Comparison of ENCODE assay signal across 25 cellular contexts in the genomic region with DNA sequence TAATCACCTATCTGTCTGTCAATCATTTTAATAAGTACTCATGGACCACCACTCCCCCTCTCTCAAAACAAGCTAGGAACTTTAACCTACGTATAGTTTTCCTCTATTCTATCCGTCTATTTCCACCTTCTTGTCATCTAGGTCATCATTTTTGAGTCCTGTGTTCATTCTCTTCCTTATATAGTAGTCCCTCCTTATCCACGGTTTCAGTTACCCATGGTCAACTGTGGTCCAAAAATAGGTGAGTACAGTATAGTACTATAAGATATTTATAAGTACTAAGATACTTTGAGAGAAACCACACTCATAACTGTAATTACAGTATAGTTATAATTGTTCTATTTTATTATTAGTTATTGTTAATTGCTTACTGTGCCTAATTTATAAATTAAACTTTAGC.
"Had no signal": no experiment of that assay in that cellular context is flagged by ENCODE, and none has a peak within 500 bp of the region (broad histone marks: within the 10 kb centered on the region; RNA-seq: fewer than 3 reads in every experiment).

No MANE protein-coding gene starts in this region.

- H3K27ac Mint-ChIP-seq: effector memory CD8-positive, alpha-beta T cell; immature natural killer cell; stimulated activated naive B cell treated with anti-CD40 and anti-IgM and Interleukin-4, amounts not matched to agents 10 μg/mL and 1 μg/mL and 100 μg/mL, for 72 hours; stimulated activated naive CD8-positive, alpha-beta T cell treated with anti-CD3 and anti-CD28 coated beads, Interleukin-15, Interleukin-2, amounts not matched to agents 100 ng/mL and 50 ng/mL, for 24 hours had no signal

- FAIRE-seq: endometrium, urothelium cell line had no signal

- H3K4me3 Mint-ChIP-seq: effector memory CD8-positive, alpha-beta T cell; immature natural killer cell; stimulated activated naive B cell treated with anti-CD40 and anti-IgM and Interleukin-4, amounts not matched to agents 10 μg/mL and 1 μg/mL and 100 μg/mL, for 72 hours; stimulated activated naive CD8-positive, alpha-beta T cell treated with anti-CD3 and anti-CD28 coated beads, Interleukin-15, Interleukin-2, amounts not matched to agents 100 ng/mL and 50 ng/mL, for 24 hours had no signal

- H3K9me3 Mint-ChIP-seq: effector memory CD8-positive, alpha-beta T cell; immature natural killer cell; naive thymus-derived CD4-positive, alpha-beta T cell; nephron; stimulated activated naive B cell treated with anti-CD40 and anti-IgM and Interleukin-4, amounts not matched to agents 10 μg/mL and 1 μg/mL and 100 μg/mL, for 72 hours; stimulated activated naive CD8-positive, alpha-beta T cell treated with anti-CD3 and anti-CD28 coated beads, Interleukin-15, Interleukin-2, amounts not matched to agents 100 ng/mL and 50 ng/mL, for 24 hours had no signal

- DNase-seq: cortex of kidney; effector memory CD8-positive, alpha-beta T cell; erythroblast; esophagus squamous epithelium; foreskin melanocyte; glutamatergic neuron; heart right ventricle; hypothalamus; immature natural killer cell; islet precursor cell; kidney glomerular epithelial cell; left colon; mesendoderm; midbrain; naive thymus-derived CD4-positive, alpha-beta T cell; nucleus accumbens; sigmoid colon; stimulated activated CD4-positive, alpha-beta T cell treated with anti-CD3 and anti-CD28 coated beads, Interleukin-15, amount 100 ng/mL, for 24 hours; stimulated activated CD4-positive, alpha-beta T cell treated with anti-CD3 and anti-CD28 coated beads, Interleukin-2, amount 100 ng/mL, for 48 hours; stimulated activated naive B cell treated with anti-CD40 and anti-IgM and Interleukin-4, amounts not matched to agents 10 μg/mL and 1 μg/mL and 100 μg/mL, for 72 hours; upper lobe of left lung had no signal

- H3K27me3 Mint-ChIP-seq: effector memory CD8-positive, alpha-beta T cell; naive thymus-derived CD4-positive, alpha-beta T cell; stimulated activated naive B cell treated with anti-CD40 and anti-IgM and Interleukin-4, amounts not matched to agents 10 μg/mL and 1 μg/mL and 100 μg/mL, for 72 hours; stimulated activated naive CD8-positive, alpha-beta T cell treated with anti-CD3 and anti-CD28 coated beads, Interleukin-15, Interleukin-2, amounts not matched to agents 100 ng/mL and 50 ng/mL, for 24 hours had no signal

- ATAC-seq: effector memory CD8-positive, alpha-beta T cell; left colon; naive thymus-derived CD4-positive, alpha-beta T cell; stimulated activated naive B cell treated with anti-CD40 and anti-IgM and Interleukin-4, amounts not matched to agents 10 μg/mL and 1 μg/mL and 100 μg/mL, for 72 hours had no signal
